Comparison of ENCODE assay signal across 8 cellular contexts in genomic region chr19:48954595-48955307, GRCh38. TPM values are rescaled to one million over a fixed set of nuclear protein-coding genes. Genes with fewer than 3 reads are reported as not detected.
DNase-seq lines count a peak whose midpoint lies in the region; ATAC-seq and TF ChIP-seq lines count a peak whose summit lies in the region.

Gene BAX, plus strand, starts transcription at chr19:48954875. Its CDS starts 54 bp downstream, at chr19:48954929.

- CTCF ChIA-PET in naive thymus-derived CD4-positive, alpha-beta T cell (lab: Charles Lee), result interaction anchor here (0.9 to 2.6 kb wide), 2 partner anchors 16 to 310 kb away, joined by 3 to 7 read pairs; no protein-coding TSS in a partner anchor

- peaks cover 24% of the 10 kb centered on the region for H3K79me2 ChIP-seq in DOHH2 (ENCODE audit: control insufficient read depth, low read length)

- intact Hi-C loops in naive thymus-derived CD4-positive, alpha-beta T cell (cut with micrococcal nuclease), result loop anchor here (1.0 to 2.0 kb wide), 9 partner anchors 11 to 81 kb away; partner anchors contain the start of genes DHDH (in 2 of the 2), FTL (in 2 of the 2), NUCB1 (in 2 of the 2) and GYS1 (in 1 of the 2)

- H4K20me1 ChIP-seq in DOHH2 (ENCODE audit: control insufficient read depth, insufficient read depth, low read depth, low read length), result no peaks in the 10 kb centered on the region

- peak within 1 kb of the TSS; percentile 77 to 94 (median 91) for H3K27ac Mint-ChIP-seq in naive thymus-derived CD4-positive, alpha-beta T cell
- H3K27ac Mint-ChIP-seq in stimulated activated memory B cell treated with anti-CD40 and anti-IgM and Interleukin-4, amounts not matched to agents 10 μg/mL and 1 μg/mL and 100 μg/mL, for 72 hours, result peak within 1 kb of the TSS; percentile 77

- peaks cover 0 to 2% (median 0%) of the 10 kb centered on the region in 5 donors for H3K27me3 Mint-ChIP-seq in naive thymus-derived CD4-positive, alpha-beta T cell
- no peaks in the 10 kb centered on the region for H3K27me3 Mint-ChIP-seq in stimulated activated memory B cell treated with anti-CD40 and anti-IgM and Interleukin-4, amounts not matched to agents 10 μg/mL and 1 μg/mL and 100 μg/mL, for 72 hours

- peaks cover 0 to 2% (median 0%) of the 10 kb centered on the region in 11 donors for H3K9me3 Mint-ChIP-seq in naive thymus-derived CD4-positive, alpha-beta T cell
- H3K9me3 Mint-ChIP-seq in stimulated activated memory B cell treated with anti-CD40 and anti-IgM and Interleukin-4, amounts not matched to agents 10 μg/mL and 1 μg/mL and 100 μg/mL, for 72 hours, result no peaks in the 10 kb centered on the region

- peak; percentile 81 for ATAC-seq in GM21825 (IDR thresholded peaks at IDR 0.05; ENCODE audit: unreplicated experiment)
- ATAC-seq in naive thymus-derived CD4-positive, alpha-beta T cell, result peak; percentile 92
- peak; percentile 95 for ATAC-seq in stimulated activated memory B cell treated with anti-CD40 and anti-IgM and Interleukin-4, amounts not matched to agents 10 μg/mL and 1 μg/mL and 100 μg/mL, for 72 hours

- no peaks in the 10 kb centered on the region for H3K9me3 ChIP-seq in DOHH2 (ENCODE audit: control insufficient read depth, insufficient read depth, low read length)
- no peaks in the 10 kb centered on the region for H3K9me3 ChIP-seq in naive thymus-derived CD4-positive, alpha-beta T cell (ENCODE audit: control insufficient read depth in 2 of 3, low read length in 3 of 3)

- no peaks in the 10 kb centered on the region; the same call in 1 of the 2 replicates for H3F3A ChIP-seq in DOHH2 (ENCODE audit: control insufficient read depth, insufficient read depth)

- H3K27me3 ChIP-seq in DOHH2 (ENCODE audit: control insufficient read depth, low read length), result no peaks in the 10 kb centered on the region
- no peaks in the 10 kb centered on the region for H3K27me3 ChIP-seq in naive thymus-derived CD4-positive, alpha-beta T cell (ENCODE audit: control insufficient read depth in 2 of 2, insufficient read depth in 2 of 2, low read length in 2 of 2)

- H3K4me1 Mint-ChIP-seq in naive thymus-derived CD4-positive, alpha-beta T cell, result peaks cover 26 to 46% (median 38%) of the 10 kb centered on the region in 7 donors
- H3K4me1 Mint-ChIP-seq in stimulated activated memory B cell treated with anti-CD40 and anti-IgM and Interleukin-4, amounts not matched to agents 10 μg/mL and 1 μg/mL and 100 μg/mL, for 72 hours, result peaks cover 22% of the 10 kb centered on the region

- H3K4me3 ChIP-seq in DOHH2 (ENCODE audit: low read length), result peak within 1 kb of the TSS; percentile 92
- peak within 1 kb of the TSS; percentile 65 for H3K4me3 ChIP-seq in naive thymus-derived CD4-positive, alpha-beta T cell (ENCODE audit: low read length)

- H3K27ac ChIP-seq in DOHH2 (ENCODE audit: low read depth, low read length), result peak within 1 kb of the TSS; percentile 60
- H3K27ac ChIP-seq in naive thymus-derived CD4-positive, alpha-beta T cell (ENCODE audit: low read depth, low read length), result peak within 1 kb of the TSS; percentile 85

- peaks cover 56% of the 10 kb centered on the region for H3K4me1 ChIP-seq in DOHH2 (ENCODE audit: control insufficient read depth, low read length)
- peaks cover 12 to 19% of the 10 kb centered on the region in 2 donors for H3K4me1 ChIP-seq in naive thymus-derived CD4-positive, alpha-beta T cell (ENCODE audit: control insufficient read depth in 2 of 2, insufficient read depth in 2 of 2, low read length in 2 of 2)

- POLR2A ChIA-PET in naive thymus-derived CD4-positive, alpha-beta T cell (lab: Charles Lee), result interaction anchor here (0.6 to 3.8 kb wide), 10 partner anchors 7 to 655 kb away, joined by 3 to 58 read pairs (median 4); partner anchors contain the start of genes DHDH, FTL and RUVBL2

- peak within 1 kb of the TSS; percentile 87 for H3K4me2 ChIP-seq in DOHH2 (ENCODE audit: low read length)

- TF ChIP-seq CTCF in DOHH2 (IDR thresholded peaks at IDR 0.05; ENCODE audit: low read depth, low read length, poor library complexity, severe bottlenecking), result peak; percentile 14

- H3K36me3 Mint-ChIP-seq in naive thymus-derived CD4-positive, alpha-beta T cell, result peaks cover 0 to 28% (median 5%) of the 10 kb centered on the region in 5 donors
- H3K36me3 Mint-ChIP-seq in stimulated activated memory B cell treated with anti-CD40 and anti-IgM and Interleukin-4, amounts not matched to agents 10 μg/mL and 1 μg/mL and 100 μg/mL, for 72 hours, result peaks cover 29% of the 10 kb centered on the region

- H3K36me3 ChIP-seq in DOHH2 (ENCODE audit: control insufficient read depth, low read length), result peaks cover 23% of the 10 kb centered on the region
- peaks cover 0 to 6% (median 0%) of the 10 kb centered on the region in 3 experiments for H3K36me3 ChIP-seq in naive thymus-derived CD4-positive, alpha-beta T cell (ENCODE audit: control insufficient read depth in 2 of 3, insufficient read depth in 3 of 3, low read length in 3 of 3)

- no peaks in the 10 kb centered on the region for H3K9me2 ChIP-seq in DOHH2 (replicated peaks; ENCODE audit: control insufficient read depth, low read length)

- H3K4me3 Mint-ChIP-seq in naive thymus-derived CD4-positive, alpha-beta T cell, result peak within 1 kb of the TSS; percentile 88 to 95 (median 94)
- peak within 1 kb of the TSS; percentile 88 for H3K4me3 Mint-ChIP-seq in stimulated activated memory B cell treated with anti-CD40 and anti-IgM and Interleukin-4, amounts not matched to agents 10 μg/mL and 1 μg/mL and 100 μg/mL, for 72 hours

- DNase-seq in Kasumi-1 (lab: John Stamatoyannopoulos, UW) (peak; percentile 89 to 90), RPMI8226 (peak; percentile 95), fibroblast of gingiva (ENCODE audit: low read depth) (peak; percentile 92)
- peak; percentile 71 to 85 for DNase-seq in activated T-helper 1 cell treated with anti-CD3 and anti-CD28 coated beads, Interleukin-2, amount 50 U/mL, for 16 hours (ENCODE audit: low read depth in 1 of 2, low spot score in 1 of 2)
- peak; percentile 59 to 96 (median 71) for DNase-seq in naive thymus-derived CD4-positive, alpha-beta T cell

RNA-seq across cellular contexts. Expression of gene BAX, which starts in this region (rescaled TPM):
- 100 to 1,000 TPM in 3 of 5 experiments, 10 to 100 TPM in 2; 78.7 to 355 (median 122) TPM for total RNA-seq in naive thymus-derived CD4-positive, alpha-beta T cell
- 10 to 100 TPM; 49.1 to 66.3 TPM for polyA plus RNA-seq in naive thymus-derived CD4-positive, alpha-beta T cell

Comparison
In these comparisons a context has a peak if more than half of its experiments do, and no peak if none do; other contexts are left out.
1. Peak in every context shown above with its lines: DNase-seq, ATAC-seq, H3K4me3 ChIP-seq and H3K27ac ChIP-seq.